Comparison of ENCODE assay signal across 8 cellular contexts in the genomic region with DNA sequence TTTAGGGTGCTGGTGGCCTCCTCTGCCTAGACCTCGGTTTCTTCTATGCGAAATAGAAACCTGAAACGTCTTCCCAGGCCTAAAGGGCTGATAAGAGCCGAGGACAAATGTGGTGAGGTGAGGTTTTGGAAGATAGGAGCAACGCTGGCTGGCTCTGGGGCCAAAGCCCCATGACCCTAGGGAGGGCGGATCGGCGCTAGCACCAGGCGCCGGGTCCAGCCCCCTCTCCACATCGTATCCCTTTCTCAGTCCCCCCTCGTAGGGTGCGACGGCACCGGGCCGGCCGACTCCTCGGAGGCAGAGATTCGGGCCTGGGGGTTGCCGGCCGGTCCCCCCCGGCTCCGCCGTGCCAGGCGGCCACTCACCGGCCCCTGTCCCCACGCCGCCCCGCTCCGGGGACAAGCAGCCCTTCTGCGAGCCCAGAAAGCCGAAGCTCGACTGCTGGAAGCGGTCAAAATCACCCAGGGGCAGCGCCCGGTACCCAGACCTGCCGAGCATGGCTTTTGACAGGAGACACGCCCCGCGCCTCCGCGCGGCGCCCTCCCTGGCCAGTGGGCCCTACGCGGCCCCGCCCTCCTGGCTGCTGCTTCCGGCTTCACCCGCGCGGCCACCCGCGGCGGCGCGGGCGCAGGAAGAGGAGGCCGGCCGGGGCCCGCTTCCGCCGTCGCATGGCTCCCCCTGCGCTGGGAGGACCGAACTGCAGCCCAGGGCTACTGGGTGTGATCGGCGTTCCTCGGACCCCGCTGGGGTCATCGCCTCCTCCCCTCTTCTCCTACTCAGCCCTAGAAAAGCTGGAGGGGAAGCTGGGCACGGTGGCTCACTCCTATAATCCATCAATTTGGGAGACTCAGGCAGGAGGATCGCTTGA. TPM values are rescaled to one million over a fixed set of nuclear protein-coding genes. Genes with fewer than 3 reads are reported as not detected.
DNase-seq lines count a peak whose midpoint lies in the region; ATAC-seq and TF ChIP-seq lines count a peak whose summit lies in the region.

A gene with protein sequence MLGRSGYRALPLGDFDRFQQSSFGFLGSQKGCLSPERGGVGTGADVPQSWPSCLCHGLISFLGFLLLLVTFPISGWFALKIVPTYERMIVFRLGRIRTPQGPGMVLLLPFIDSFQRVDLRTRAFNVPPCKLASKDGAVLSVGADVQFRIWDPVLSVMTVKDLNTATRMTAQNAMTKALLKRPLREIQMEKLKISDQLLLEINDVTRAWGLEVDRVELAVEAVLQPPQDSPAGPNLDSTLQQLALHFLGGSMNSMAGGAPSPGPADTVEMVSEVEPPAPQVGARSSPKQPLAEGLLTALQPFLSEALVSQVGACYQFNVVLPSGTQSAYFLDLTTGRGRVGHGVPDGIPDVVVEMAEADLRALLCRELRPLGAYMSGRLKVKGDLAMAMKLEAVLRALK (minus strand): TSS at position 570 of the 868 bp plus-strand sequence. CDS start 72 bp downstream, at position 498.

- ATAC-seq in gastroesophageal sphincter: peak; percentile 89

- H3K9me3 ChIP-seq in HAP-1: no peaks in the 10 kb centered on the region
- H3K9me3 ChIP-seq in MG63: no peaks in the 10 kb centered on the region
- H3K9me3 ChIP-seq in gastroesophageal sphincter: no peaks in the 10 kb centered on the region
- no peaks in the 10 kb centered on the region for H3K9me3 ChIP-seq in neutrophil

- 0% methylated on average over 8 of the region's 72 CpGs; no CpG with 5 or more reads in 1 of the 2 donors for WGBS in gastroesophageal sphincter (ENCODE audit: low coverage in 1 of 2), 2 donors

- H3K36me3 ChIP-seq in HAP-1 (replicated peaks) (no peaks in the 10 kb centered on the region), MG63 (peaks cover 37% of the 10 kb centered on the region), gastroesophageal sphincter (peaks cover 0 to 24% of the 10 kb centered on the region in 2 donors), neutrophil (no peaks in the 10 kb centered on the region)

- H3K27ac ChIP-seq in gastroesophageal sphincter (peak within 1 kb of the TSS; percentile 30 to 95 (median 87)), neutrophil (peak within 1 kb of the TSS; percentile 91)

- H3K27me3 ChIP-seq in HAP-1 (ENCODE audit: low read depth): no peaks in the 10 kb centered on the region
- H3K27me3 ChIP-seq in MG63: no peaks in the 10 kb centered on the region
- no peaks in the 10 kb centered on the region for H3K27me3 ChIP-seq in gastroesophageal sphincter
- no peaks in the 10 kb centered on the region for H3K27me3 ChIP-seq in neutrophil

- peaks cover 20% of the 10 kb centered on the region for H3K4me1 ChIP-seq in HAP-1
- H3K4me1 ChIP-seq in gastroesophageal sphincter: peaks cover 3 to 91% (median 47%) of the 10 kb centered on the region in 3 donors
- H3K4me1 ChIP-seq in neutrophil (ENCODE audit: control insufficient read depth in 1 of 2, insufficient read depth in 1 of 2, low read depth in 1 of 2, low read length in 1 of 2): peaks cover 52% of the 10 kb centered on the region in 2 experiments

- peak in 3 of 4 experiments; percentile 93 to 98 (median 94) for TF ChIP-seq CTCF in gastroesophageal sphincter (IDR thresholded peaks at IDR 0.05)
- peak; percentile 100 for TF ChIP-seq CTCF in neutrophil (IDR thresholded peaks at IDR 0.05)
- no peak for TF ChIP-seq CTCF in subcutaneous adipose tissue (IDR thresholded peaks at IDR 0.05; ENCODE audit: low read depth)

- in situ Hi-C loops in HAP-1 (cut with MboI; ENCODE audit: low sequenced_read_pairs): no loop called here
- in situ Hi-C loops in SK-MEL-5 (cut with HindIII; ENCODE audit: low pct_unique_long_range_greater_than_20kb, low sequenced_read_pairs): no loop called here

- TF ChIP-seq POLR2A in gastroesophageal sphincter (IDR thresholded peaks at IDR 0.05): peak; percentile 49 to 55

- TF ChIP-seq EP300 in gastroesophageal sphincter (IDR thresholded peaks at IDR 0.05): no peak

- DNase-seq in GM04504 (ENCODE audit: low read depth) (peak; percentile 85), HAP-1 (ENCODE audit: low spot score in 2 of 2) (peak; percentile 98 to 100), MG63 (peak; percentile 97), SK-MEL-5 (ENCODE audit: low read depth, low spot score) (peak; percentile 90)
- peak; percentile 96 for DNase-seq in activated naive CD4-positive, alpha-beta T cell treated with Interleukin-2 at 50 U/mL for 16 hours

- peak within 1 kb of the TSS; percentile 68 for H3K4me3 ChIP-seq in HAP-1
- peak within 1 kb of the TSS; percentile 82 for H3K4me3 ChIP-seq in MG63
- H3K4me3 ChIP-seq in gastroesophageal sphincter: peak within 1 kb of the TSS; percentile 45 to 87
- H3K4me3 ChIP-seq in neutrophil (ENCODE audit: low read depth in 1 of 2, low read length in 1 of 2): peak within 1 kb of the TSS; percentile 80 to 97

RNA-seq across cellular contexts. Expression of the gene that starts here (rescaled TPM):
- 45.3 and 53.1 TPM in 2 replicates for total RNA-seq in MG63 (2014; rRNA removed; shearing (Covaris generic); ENCODE audit: low replicate concordance)
- total RNA-seq in SK-MEL-5 (2014; rRNA removed; shearing (Covaris generic)): 7.8 and 8.0 TPM in 2 replicates
- polyA plus RNA-seq in SK-MEL-5 (2015; cell fraction: cytosol; rRNA removed): 11.4 and 11.8 TPM in 2 replicates
- polyA plus RNA-seq in SK-MEL-5 (2015; cell fraction: nucleus; rRNA removed): 7.7 and 21.0 TPM in 2 replicates
- total RNA-seq in gastroesophageal sphincter (10 to 100 TPM in 3 of 4 donors, 1 to 10 TPM in 1; 8.1 to 21.7 (median 13.7) TPM), subcutaneous adipose tissue (10 to 100 TPM; 10.9 to 25.8 (median 18.2) TPM)

Comparison
In these comparisons a context has a peak if more than half of its experiments do, and no peak if none do; other contexts are left out.
1. Peak in every context shown above with its lines: DNase-seq, ATAC-seq, H3K4me3 ChIP-seq and H3K27ac ChIP-seq.